Comparison of ENCODE assay signal across 8 cellular contexts in genomic region chr12:3077572-3078081, GRCh38. TPM values are rescaled to one million over a fixed set of nuclear protein-coding genes. Genes with fewer than 3 reads are reported as not detected.
DNase-seq lines count a peak whose midpoint lies in the region; ATAC-seq, FAIRE-seq and TF ChIP-seq lines count a peak whose summit lies in the region.

No MANE protein-coding gene starts in this region.

- no TSS peak for BruUV-seq in MCF 10A (replicated peaks; lab: Mats Ljungman, UMichigan)
- BruUV-seq in HepG2 (replicated peaks; lab: Mats Ljungman, UMichigan) = no TSS peak

- WGBS in HepG2 (ENCODE audit: low lambda C conversion rate) = 0% methylated on average over 1 of the region's 32 CpGs
- WGBS in suprapubic skin = 0% methylated on average over 30 of the region's 32 CpGs

- no peak overlapping the region for H2AFZ ChIP-seq in HepG2 (ENCODE audit: low read length)

- peaks cover 38% of the 10 kb centered on the region for H3K79me2 ChIP-seq in HepG2 (ENCODE audit: insufficient read depth, low read length)

- FAIRE-seq in HepG2 (lab: Jason Lieb, UNC) = no peak

- H3K36me3 Mint-ChIP-seq in MCF 10A (ENCODE audit: insufficient read depth, unreplicated experiment) = no peaks in the 10 kb centered on the region

- in situ Hi-C loops in HepG2 (cut with HindIII; ENCODE audit: extremely low pct_ligation_motif_present, low pct_unique_long_range_greater_than_20kb) = loop anchor here (10.0 kb wide), 1 partner anchor 197 kb away; no protein-coding TSS in a partner anchor

- H3K27me3 ChIP-seq in HepG2 (ENCODE audit: control insufficient read depth in 1 of 2, insufficient read depth in 2 of 2, low read length in 2 of 2) (no peaks in the 10 kb centered on the region; a peak in 1 of 5 replicates), suprapubic skin (no peaks in the 10 kb centered on the region)

- no peaks in the 10 kb centered on the region for H3K9me3 Mint-ChIP-seq in MCF 10A (ENCODE audit: unreplicated experiment)

- no peaks in the 10 kb centered on the region for H3K4me1 Mint-ChIP-seq in MCF 10A (ENCODE audit: insufficient read depth, unreplicated experiment)

- peak overlapping the region; percentile 23 for H3K27ac Mint-ChIP-seq in MCF 10A (ENCODE audit: low read depth, unreplicated experiment)

- H3K36me3 ChIP-seq in HepG2 (replicated peaks in 1 of 2; ENCODE audit: control insufficient read depth in 1 of 2, insufficient read depth in 2 of 2, low read length in 2 of 2) (no peaks in the 10 kb centered on the region), suprapubic skin (no peaks in the 10 kb centered on the region)

- peaks cover 71% of the 10 kb centered on the region for H3K4me1 ChIP-seq in HepG2 (ENCODE audit: insufficient read depth, low read length)
- peaks cover 38% of the 10 kb centered on the region for H3K4me1 ChIP-seq in suprapubic skin

- TF ChIP-seq CTCF in LNCaP clone FGC (IDR thresholded peaks at IDR 0.05; ENCODE audit: control insufficient read depth, extremely low read depth, insufficient read depth) (no peak), MCF 10A (IDR thresholded peaks at IDR 0.05; ENCODE audit: unreplicated experiment) (no peak), HepG2 (CRISPR knock-in tag; IDR thresholded peaks at IDR 0.05) (no peak), suprapubic skin (IDR thresholded peaks at IDR 0.05) (no peak)

- intact Hi-C loops in MCF 10A (cut with micrococcal nuclease) = loop anchor here (10.0 kb wide), 2 partner anchors 697 to 727 kb away; no protein-coding TSS in a partner anchor
- intact Hi-C loops in HepG2 (cut with micrococcal nuclease; ENCODE audit: unreplicated experiment) = no loop called here

- TF ChIP-seq POLR2A in HepG2 (IDR thresholded peaks at IDR 0.05; ENCODE audit: insufficient read depth in 1 of 2, low read depth in 2 of 2, low read length in 2 of 2) (no peak), suprapubic skin (IDR thresholded peaks at IDR 0.05) (no peak)

- no peaks in the 10 kb centered on the region for H4K20me1 ChIP-seq in HepG2 (ENCODE audit: insufficient read depth, low read length)

- peak overlapping the region; percentile 74 for H3K9ac ChIP-seq in HepG2 (ENCODE audit: insufficient read depth, low read depth, low read length)

- H3K4me3 ChIP-seq in LNCaP clone FGC (ENCODE audit: low read depth, low read length) (peak overlapping the region; percentile 67), HepG2 (replicated peaks in 1 of 3; ENCODE audit: insufficient read depth in 1 of 3, low read depth in 2 of 3, low read length in 3 of 3) (peak overlapping the region; percentile 66 to 86 (median 82)), suprapubic skin (peak overlapping the region; percentile 74)

- DNase-seq in D341Med (ENCODE audit: low spot score) (peak; percentile 50), LNCaP clone FGC (ENCODE audit: low read depth) (no peak), MCF 10A (ENCODE audit: unreplicated experiment) (peak; percentile 33), HepG2 (ENCODE audit: low spot score) (no peak), suprapubic skin (ENCODE audit: low spot score in 2 of 2) (peak in 1 of 2 donors; percentile 76), NCI-H2029 (lab: John Stamatoyannopoulos, UW) (no peak), NOMO-1 treated with DMSO at 0.1 percent for 48 hours (lab: John Stamatoyannopoulos, UW; ENCODE audit: unreplicated experiment) (no peak)

- H3K27me3 Mint-ChIP-seq in MCF 10A (ENCODE audit: insufficient read depth, unreplicated experiment) = no peaks in the 10 kb centered on the region

- CTCF ChIA-PET in MCF 10A (lab: Yijun Ruan, JAX) = interaction anchor here (0.6 to 1.9 kb wide), 6 partner anchors 12 to 198 kb away, joined by 3 to 10 read pairs (median 6); no protein-coding TSS in a partner anchor
- CTCF ChIA-PET in HepG2 (lab: Yijun Ruan, JAX; ENCODE audit: low intra/inter-chr PET ratio, low total read pairs) = no interaction called here

- POLR2A ChIA-PET in MCF 10A (lab: Yijun Ruan, JAX) = interaction anchor here (0.7 to 1.5 kb wide), 5 partner anchors 23 to 193 kb away, joined by 3 read pairs; no protein-coding TSS in a partner anchor
- POLR2A ChIA-PET in HepG2 (lab: Yijun Ruan, JAX) = interaction anchor here (0.7 to 1.0 kb wide), 2 partner anchors 20 to 27 kb away, joined by 3 to 4 read pairs; no protein-coding TSS in a partner anchor

- peak overlapping the region; percentile 77 for H3K4me3 Mint-ChIP-seq in MCF 10A (ENCODE audit: unreplicated experiment)

- ATAC-seq in HepG2 = peak; percentile 3
- ATAC-seq in GM18909 (IDR thresholded peaks at IDR 0.05; ENCODE audit: poor library complexity, unreplicated experiment) = no peak

- H3K9me3 ChIP-seq in HepG2 (ENCODE audit: low read length) (no peaks in the 10 kb centered on the region), suprapubic skin (no peaks in the 10 kb centered on the region)

- peak overlapping the region; percentile 96 for H3K4me2 ChIP-seq in HepG2 (ENCODE audit: low read depth, low read length)

- H3K27ac ChIP-seq in HepG2 (ENCODE audit: extremely low read length, insufficient read depth, low read length) = peak overlapping the region; percentile 52
- peak overlapping the region; percentile 96 for H3K27ac ChIP-seq in suprapubic skin

- no peak for TF ChIP-seq EP300 in HepG2 (IDR thresholded peaks at IDR 0.05; ENCODE audit: low read depth in 2 of 2, low read length in 2 of 2)
- TF ChIP-seq EP300 in HepG2 (CRISPR knock-in tag; IDR thresholded peaks at IDR 0.05; ENCODE audit: borderline replicate concordance) = no peak
- no peak for TF ChIP-seq EP300 in suprapubic skin (IDR thresholded peaks at IDR 0.05)

- no peak for TF ChIP-seq RAD21 in HepG2 (CRISPR knock-in tag; IDR thresholded peaks at IDR 0.05)

TF ChIP-seq in HepG2, 621 proteins besides CTCF, POLR2A, EP300 and RAD21:
- TF ChIP-seq ZSCAN9 (CRISPR knock-in tag; IDR thresholded peaks at IDR 0.05; ENCODE audit: borderline replicate concordance) (no peak), SETDB1 (CRISPR knock-in tag; IDR thresholded peaks at IDR 0.05; ENCODE audit: borderline replicate concordance) (no peak), PCBP1 (IDR thresholded peaks at IDR 0.05; ENCODE audit: borderline replicate concordance, low read depth, low read length) (no peak), ATRX (CRISPR knock-in tag; IDR thresholded peaks at IDR 0.05; ENCODE audit: borderline replicate concordance) (no peak), IRX3 (CRISPR knock-in tag; IDR thresholded peaks at IDR 0.05; ENCODE audit: borderline replicate concordance, low read depth) (no peak), RBM22 (optimal IDR thresholded peaks at IDR 0.05; ENCODE audit: low read length) (no peak), PHF21A (CRISPR knock-in tag; IDR thresholded peaks at IDR 0.05) (no peak), DRAP1 (CRISPR knock-in tag; IDR thresholded peaks at IDR 0.05) (no peak), FOXP1 (IDR thresholded peaks at IDR 0.05) (no peak), FOXP1 (CRISPR knock-in tag; IDR thresholded peaks at IDR 0.05) (no peak)

RNA-seq across cellular contexts. Expression of gene TSPAN9, which starts 0.4 kb away (rescaled TPM):
- total RNA-seq in MCF 10A (2022) (12.6 and 13.4 TPM in 2 replicates), HepG2 (2016; rRNA removed; fragmentation: Illumina TruSeq; extraction: Trizol) (11.6 and 18.1 TPM in 2 replicates), suprapubic skin (10 to 100 TPM; 27.8 to 47.2 (median 34.3) TPM)
- total RNA-seq in HepG2 (2016; cell fraction: cytosol; rRNA removed; fragmentation: Illumina TruSeq; extraction: Trizol; ENCODE audit: low read depth) = 2.5 and 3.1 TPM in 2 replicates
- 9.6 and 21.5 TPM in 2 replicates for total RNA-seq in HepG2 (2016; cell fraction: insoluble cytoplasmic fraction; rRNA removed; fragmentation: Illumina TruSeq; extraction: Trizol)
- total RNA-seq in HepG2 (2016; cell fraction: membrane; rRNA removed; fragmentation: Illumina TruSeq; extraction: Trizol) = 4.4 and 4.6 TPM in 2 replicates
- total RNA-seq in HepG2 (2016; cell fraction: nucleus; rRNA removed; fragmentation: Illumina TruSeq; extraction: Trizol) = 16.9 and 19.5 TPM in 2 replicates
- polyA plus RNA-seq in HepG2 (2011; rRNA removed) = 42.3 and 58.2 TPM in 2 replicates
- 38.6 and 41.6 TPM in 2 replicates for polyA plus RNA-seq in HepG2 (2011; cell fraction: cytosol; rRNA removed)
- 55.3 and 55.7 TPM in 2 replicates for polyA plus RNA-seq in HepG2 (2011; cell fraction: nucleus; rRNA removed)
- 27.2 and 58.7 TPM in 2 replicates for polyA plus RNA-seq in HepG2 (2012)
- 2.2 and 3.0 TPM in 2 replicates for polyA plus RNA-seq in HepG2 (2016; cell fraction: cytosol; fragmentation: Illumina TruSeq; extraction: Trizol; ENCODE audit: low read depth)
- 9.6 and 13.8 TPM in 2 replicates for polyA plus RNA-seq in HepG2 (2016; cell fraction: insoluble cytoplasmic fraction; fragmentation: Illumina TruSeq; extraction: Trizol; ENCODE audit: low read depth)
- polyA plus RNA-seq in HepG2 (2016; cell fraction: membrane; fragmentation: Illumina TruSeq; extraction: Trizol; ENCODE audit: low read depth) = 4.1 TPM in 2 replicates
- 31.0 and 34.1 TPM in 2 replicates for polyA plus RNA-seq in HepG2 (2016; cell fraction: nucleus; fragmentation: Illumina TruSeq; extraction: Trizol; ENCODE audit: insufficient read depth, low read depth)
- 9.4 and 96.3 TPM in 2 replicates for polyA minus RNA-seq in HepG2 (2011; rRNA and poly(A)+ RNA removed; ENCODE audit: low replicate concordance)
- 25.1 and 32.3 TPM in 2 replicates for polyA minus RNA-seq in HepG2 (2011; cell fraction: cytosol; rRNA and poly(A)+ RNA removed)
- 27.2 and 29.7 TPM in 2 replicates for polyA minus RNA-seq in HepG2 (2011; cell fraction: nucleus; rRNA and poly(A)+ RNA removed)

Comparison
In these comparisons a context has a peak if more than half of its experiments do, and no peak if none do; other contexts are left out.
1. DNase-seq: peak in D341Med (single experiment) and MCF 10A (single experiment); none in LNCaP clone FGC (single experiment), HepG2 (single experiment), NCI-H2029 (single experiment) and NOMO-1 treated with DMSO at 0.1 percent for 48 hours (single experiment).
2. Peak in every context shown above with its lines, with median percentiles within 50 percentile points of each other: H3K4me3 ChIP-seq.